ENCODE assay signal across 1 cellular context in the genomic region with DNA sequence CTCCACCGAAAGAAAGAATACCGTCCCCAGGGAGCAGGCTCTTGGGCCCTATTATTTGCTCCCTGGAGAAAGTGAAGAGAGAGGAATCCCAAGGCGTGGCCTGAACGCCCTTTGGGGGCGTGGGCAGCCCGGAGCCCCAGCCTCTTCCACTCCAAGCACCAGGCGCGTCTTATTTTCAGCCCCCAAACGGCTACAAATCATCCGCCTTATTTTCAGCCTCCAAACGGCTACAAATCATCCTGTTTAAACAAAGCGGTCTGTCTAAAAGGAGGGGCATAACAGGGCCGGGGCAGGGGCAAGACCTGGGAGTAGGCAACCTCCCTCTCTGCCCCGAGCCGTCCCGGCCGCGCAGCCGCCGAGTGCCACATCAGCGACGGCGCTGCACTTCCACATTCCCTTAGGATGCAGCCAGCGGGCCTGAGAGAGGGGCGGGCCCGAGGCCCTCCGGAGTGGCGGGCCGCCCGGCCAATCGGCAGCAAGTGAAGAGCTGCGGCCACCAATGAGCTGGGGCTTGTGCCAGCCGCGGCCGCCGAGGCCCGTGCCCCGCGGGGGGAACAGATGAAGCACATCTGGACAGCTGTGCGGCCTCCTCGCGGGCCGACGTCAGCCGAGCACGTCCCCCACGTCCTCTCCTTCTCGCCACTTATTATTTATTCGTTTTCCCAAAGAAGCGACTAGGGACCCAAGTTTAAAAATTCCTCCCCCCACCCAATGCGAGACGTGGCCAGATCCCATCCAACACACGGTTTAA.
A peak's percentile ranks its signal among the peaks of the same experiment; 100 is the strongest.
TF ChIP-seq lines count a peak whose summit lies in the region.

A gene with protein sequence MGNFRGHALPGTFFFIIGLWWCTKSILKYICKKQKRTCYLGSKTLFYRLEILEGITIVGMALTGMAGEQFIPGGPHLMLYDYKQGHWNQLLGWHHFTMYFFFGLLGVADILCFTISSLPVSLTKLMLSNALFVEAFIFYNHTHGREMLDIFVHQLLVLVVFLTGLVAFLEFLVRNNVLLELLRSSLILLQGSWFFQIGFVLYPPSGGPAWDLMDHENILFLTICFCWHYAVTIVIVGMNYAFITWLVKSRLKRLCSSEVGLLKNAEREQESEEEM (plus strand): TSS at position 561 of the 751 bp plus-strand sequence. CDS start 62,593 bp downstream, outside the sequence.

TF ChIP-seq in K562, 482 proteins besides CTCF, POLR2A, EP300 and RAD21 (continued from another document):
- TF ChIP-seq, protein P1, sequence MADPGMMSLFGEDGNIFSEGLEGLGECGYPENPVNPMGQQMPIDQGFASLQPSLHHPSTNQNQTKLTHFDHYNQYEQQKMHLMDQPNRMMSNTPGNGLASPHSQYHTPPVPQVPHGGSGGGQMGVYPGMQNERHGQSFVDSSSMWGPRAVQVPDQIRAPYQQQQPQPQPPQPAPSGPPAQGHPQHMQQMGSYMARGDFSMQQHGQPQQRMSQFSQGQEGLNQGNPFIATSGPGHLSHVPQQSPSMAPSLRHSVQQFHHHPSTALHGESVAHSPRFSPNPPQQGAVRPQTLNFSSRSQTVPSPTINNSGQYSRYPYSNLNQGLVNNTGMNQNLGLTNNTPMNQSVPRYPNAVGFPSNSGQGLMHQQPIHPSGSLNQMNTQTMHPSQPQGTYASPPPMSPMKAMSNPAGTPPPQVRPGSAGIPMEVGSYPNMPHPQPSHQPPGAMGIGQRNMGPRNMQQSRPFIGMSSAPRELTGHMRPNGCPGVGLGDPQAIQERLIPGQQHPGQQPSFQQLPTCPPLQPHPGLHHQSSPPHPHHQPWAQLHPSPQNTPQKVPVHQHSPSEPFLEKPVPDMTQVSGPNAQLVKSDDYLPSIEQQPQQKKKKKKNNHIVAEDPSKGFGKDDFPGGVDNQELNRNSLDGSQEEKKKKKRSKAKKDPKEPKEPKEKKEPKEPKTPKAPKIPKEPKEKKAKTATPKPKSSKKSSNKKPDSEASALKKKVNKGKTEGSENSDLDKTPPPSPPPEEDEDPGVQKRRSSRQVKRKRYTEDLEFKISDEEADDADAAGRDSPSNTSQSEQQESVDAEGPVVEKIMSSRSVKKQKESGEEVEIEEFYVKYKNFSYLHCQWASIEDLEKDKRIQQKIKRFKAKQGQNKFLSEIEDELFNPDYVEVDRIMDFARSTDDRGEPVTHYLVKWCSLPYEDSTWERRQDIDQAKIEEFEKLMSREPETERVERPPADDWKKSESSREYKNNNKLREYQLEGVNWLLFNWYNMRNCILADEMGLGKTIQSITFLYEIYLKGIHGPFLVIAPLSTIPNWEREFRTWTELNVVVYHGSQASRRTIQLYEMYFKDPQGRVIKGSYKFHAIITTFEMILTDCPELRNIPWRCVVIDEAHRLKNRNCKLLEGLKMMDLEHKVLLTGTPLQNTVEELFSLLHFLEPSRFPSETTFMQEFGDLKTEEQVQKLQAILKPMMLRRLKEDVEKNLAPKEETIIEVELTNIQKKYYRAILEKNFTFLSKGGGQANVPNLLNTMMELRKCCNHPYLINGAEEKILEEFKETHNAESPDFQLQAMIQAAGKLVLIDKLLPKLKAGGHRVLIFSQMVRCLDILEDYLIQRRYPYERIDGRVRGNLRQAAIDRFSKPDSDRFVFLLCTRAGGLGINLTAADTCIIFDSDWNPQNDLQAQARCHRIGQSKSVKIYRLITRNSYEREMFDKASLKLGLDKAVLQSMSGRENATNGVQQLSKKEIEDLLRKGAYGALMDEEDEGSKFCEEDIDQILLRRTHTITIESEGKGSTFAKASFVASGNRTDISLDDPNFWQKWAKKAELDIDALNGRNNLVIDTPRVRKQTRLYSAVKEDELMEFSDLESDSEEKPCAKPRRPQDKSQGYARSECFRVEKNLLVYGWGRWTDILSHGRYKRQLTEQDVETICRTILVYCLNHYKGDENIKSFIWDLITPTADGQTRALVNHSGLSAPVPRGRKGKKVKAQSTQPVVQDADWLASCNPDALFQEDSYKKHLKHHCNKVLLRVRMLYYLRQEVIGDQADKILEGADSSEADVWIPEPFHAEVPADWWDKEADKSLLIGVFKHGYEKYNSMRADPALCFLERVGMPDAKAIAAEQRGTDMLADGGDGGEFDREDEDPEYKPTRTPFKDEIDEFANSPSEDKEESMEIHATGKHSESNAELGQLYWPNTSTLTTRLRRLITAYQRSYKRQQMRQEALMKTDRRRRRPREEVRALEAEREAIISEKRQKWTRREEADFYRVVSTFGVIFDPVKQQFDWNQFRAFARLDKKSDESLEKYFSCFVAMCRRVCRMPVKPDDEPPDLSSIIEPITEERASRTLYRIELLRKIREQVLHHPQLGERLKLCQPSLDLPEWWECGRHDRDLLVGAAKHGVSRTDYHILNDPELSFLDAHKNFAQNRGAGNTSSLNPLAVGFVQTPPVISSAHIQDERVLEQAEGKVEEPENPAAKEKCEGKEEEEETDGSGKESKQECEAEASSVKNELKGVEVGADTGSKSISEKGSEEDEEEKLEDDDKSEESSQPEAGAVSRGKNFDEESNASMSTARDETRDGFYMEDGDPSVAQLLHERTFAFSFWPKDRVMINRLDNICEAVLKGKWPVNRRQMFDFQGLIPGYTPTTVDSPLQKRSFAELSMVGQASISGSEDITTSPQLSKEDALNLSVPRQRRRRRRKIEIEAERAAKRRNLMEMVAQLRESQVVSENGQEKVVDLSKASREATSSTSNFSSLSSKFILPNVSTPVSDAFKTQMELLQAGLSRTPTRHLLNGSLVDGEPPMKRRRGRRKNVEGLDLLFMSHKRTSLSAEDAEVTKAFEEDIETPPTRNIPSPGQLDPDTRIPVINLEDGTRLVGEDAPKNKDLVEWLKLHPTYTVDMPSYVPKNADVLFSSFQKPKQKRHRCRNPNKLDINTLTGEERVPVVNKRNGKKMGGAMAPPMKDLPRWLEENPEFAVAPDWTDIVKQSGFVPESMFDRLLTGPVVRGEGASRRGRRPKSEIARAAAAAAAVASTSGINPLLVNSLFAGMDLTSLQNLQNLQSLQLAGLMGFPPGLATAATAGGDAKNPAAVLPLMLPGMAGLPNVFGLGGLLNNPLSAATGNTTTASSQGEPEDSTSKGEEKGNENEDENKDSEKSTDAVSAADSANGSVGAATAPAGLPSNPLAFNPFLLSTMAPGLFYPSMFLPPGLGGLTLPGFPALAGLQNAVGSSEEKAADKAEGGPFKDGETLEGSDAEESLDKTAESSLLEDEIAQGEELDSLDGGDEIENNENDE (IDR thresholded peaks at IDR 0.05; ENCODE audit: low read depth, low read length), result no peak
- peak; percentile 100 for TF ChIP-seq NFYB (IDR thresholded peaks at IDR 0.05; ENCODE audit: extremely low read depth, insufficient read length)
- TF ChIP-seq MAZ (CRISPR knock-in tag; conservative IDR thresholded peaks at IDR 0.05 in 1 of 2, IDR thresholded peaks at IDR 0.05 in 1 of 2), result peak; percentile 27 to 61; a peak in 1 of 4 replicates
- no peak for TF ChIP-seq SRSF7 (optimal IDR thresholded peaks at IDR 0.05; ENCODE audit: low read depth, low read length)
- TF ChIP-seq SP1 (CRISPR knock-in tag; IDR thresholded peaks at IDR 0.05), result 0 out of 2 replicates have a peak, but pooled peaks have one; percentile 41
- no peak for TF ChIP-seq KHSRP (IDR thresholded peaks at IDR 0.05)
- TF ChIP-seq U2AF1 (optimal IDR thresholded peaks at IDR 0.05; ENCODE audit: low read depth, low read length), result no peak
- TF ChIP-seq KDM5B (IDR thresholded peaks at IDR 0.05; ENCODE audit: insufficient replicate concordance, low read depth, low read length), result peak; percentile 59
- TF ChIP-seq CREB1 (IDR thresholded peaks at IDR 0.05), result no peak
- TF ChIP-seq CREB1 (CRISPR knock-in tag; IDR thresholded peaks at IDR 0.05), result peak; percentile 22; the same call in 1 of the 2 replicates
- TF ChIP-seq L3MBTL2 (IDR thresholded peaks at IDR 0.05), result peak; percentile 53; the same call in 1 of the 2 replicates
- peak; percentile 100 for TF ChIP-seq RBM25 (IDR thresholded peaks at IDR 0.05; ENCODE audit: low read depth, low read length, severe bottlenecking)
- TF ChIP-seq FOS (IDR thresholded peaks at IDR 0.05; ENCODE audit: extremely low read depth, insufficient read length), result peak; percentile 97
- peak; percentile 45 for TF ChIP-seq EP400 (IDR thresholded peaks at IDR 0.05)
- TF ChIP-seq ELF1 (tag; IDR thresholded peaks at IDR 0.05), result no peak
- peak; percentile 60; the same call in 1 of the 2 replicates for TF ChIP-seq PHF8 (IDR thresholded peaks at IDR 0.05; ENCODE audit: borderline replicate concordance, low read length)
- no peak for TF ChIP-seq TAL1 (IDR thresholded peaks at IDR 0.05)
- TF ChIP-seq, protein P2, sequence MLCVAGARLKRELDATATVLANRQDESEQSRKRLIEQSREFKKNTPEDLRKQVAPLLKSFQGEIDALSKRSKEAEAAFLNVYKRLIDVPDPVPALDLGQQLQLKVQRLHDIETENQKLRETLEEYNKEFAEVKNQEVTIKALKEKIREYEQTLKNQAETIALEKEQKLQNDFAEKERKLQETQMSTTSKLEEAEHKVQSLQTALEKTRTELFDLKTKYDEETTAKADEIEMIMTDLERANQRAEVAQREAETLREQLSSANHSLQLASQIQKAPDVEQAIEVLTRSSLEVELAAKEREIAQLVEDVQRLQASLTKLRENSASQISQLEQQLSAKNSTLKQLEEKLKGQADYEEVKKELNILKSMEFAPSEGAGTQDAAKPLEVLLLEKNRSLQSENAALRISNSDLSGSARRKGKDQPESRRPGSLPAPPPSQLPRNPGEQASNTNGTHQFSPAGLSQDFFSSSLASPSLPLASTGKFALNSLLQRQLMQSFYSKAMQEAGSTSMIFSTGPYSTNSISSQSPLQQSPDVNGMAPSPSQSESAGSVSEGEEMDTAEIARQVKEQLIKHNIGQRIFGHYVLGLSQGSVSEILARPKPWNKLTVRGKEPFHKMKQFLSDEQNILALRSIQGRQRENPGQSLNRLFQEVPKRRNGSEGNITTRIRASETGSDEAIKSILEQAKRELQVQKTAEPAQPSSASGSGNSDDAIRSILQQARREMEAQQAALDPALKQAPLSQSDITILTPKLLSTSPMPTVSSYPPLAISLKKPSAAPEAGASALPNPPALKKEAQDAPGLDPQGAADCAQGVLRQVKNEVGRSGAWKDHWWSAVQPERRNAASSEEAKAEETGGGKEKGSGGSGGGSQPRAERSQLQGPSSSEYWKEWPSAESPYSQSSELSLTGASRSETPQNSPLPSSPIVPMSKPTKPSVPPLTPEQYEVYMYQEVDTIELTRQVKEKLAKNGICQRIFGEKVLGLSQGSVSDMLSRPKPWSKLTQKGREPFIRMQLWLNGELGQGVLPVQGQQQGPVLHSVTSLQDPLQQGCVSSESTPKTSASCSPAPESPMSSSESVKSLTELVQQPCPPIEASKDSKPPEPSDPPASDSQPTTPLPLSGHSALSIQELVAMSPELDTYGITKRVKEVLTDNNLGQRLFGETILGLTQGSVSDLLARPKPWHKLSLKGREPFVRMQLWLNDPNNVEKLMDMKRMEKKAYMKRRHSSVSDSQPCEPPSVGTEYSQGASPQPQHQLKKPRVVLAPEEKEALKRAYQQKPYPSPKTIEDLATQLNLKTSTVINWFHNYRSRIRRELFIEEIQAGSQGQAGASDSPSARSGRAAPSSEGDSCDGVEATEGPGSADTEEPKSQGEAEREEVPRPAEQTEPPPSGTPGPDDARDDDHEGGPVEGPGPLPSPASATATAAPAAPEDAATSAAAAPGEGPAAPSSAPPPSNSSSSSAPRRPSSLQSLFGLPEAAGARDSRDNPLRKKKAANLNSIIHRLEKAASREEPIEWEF (CRISPR knock-in tag; IDR thresholded peaks at IDR 0.05), result no peak
- TF ChIP-seq, protein P3, sequence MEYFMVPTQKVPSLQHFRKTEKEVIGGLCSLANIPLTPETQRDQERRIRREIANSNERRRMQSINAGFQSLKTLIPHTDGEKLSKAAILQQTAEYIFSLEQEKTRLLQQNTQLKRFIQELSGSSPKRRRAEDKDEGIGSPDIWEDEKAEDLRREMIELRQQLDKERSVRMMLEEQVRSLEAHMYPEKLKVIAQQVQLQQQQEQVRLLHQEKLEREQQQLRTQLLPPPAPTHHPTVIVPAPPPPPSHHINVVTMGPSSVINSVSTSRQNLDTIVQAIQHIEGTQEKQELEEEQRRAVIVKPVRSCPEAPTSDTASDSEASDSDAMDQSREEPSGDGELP (CRISPR knock-in tag; IDR thresholded peaks at IDR 0.05; ENCODE audit: borderline replicate concordance), result peak; percentile 89
- TF ChIP-seq CHD2 (IDR thresholded peaks at IDR 0.05; ENCODE audit: low read depth, low read length), result peak; percentile 85
- peak; percentile 85 for TF ChIP-seq BHLHE40 (IDR thresholded peaks at IDR 0.05; ENCODE audit: low read length)
- TF ChIP-seq, protein P4, sequence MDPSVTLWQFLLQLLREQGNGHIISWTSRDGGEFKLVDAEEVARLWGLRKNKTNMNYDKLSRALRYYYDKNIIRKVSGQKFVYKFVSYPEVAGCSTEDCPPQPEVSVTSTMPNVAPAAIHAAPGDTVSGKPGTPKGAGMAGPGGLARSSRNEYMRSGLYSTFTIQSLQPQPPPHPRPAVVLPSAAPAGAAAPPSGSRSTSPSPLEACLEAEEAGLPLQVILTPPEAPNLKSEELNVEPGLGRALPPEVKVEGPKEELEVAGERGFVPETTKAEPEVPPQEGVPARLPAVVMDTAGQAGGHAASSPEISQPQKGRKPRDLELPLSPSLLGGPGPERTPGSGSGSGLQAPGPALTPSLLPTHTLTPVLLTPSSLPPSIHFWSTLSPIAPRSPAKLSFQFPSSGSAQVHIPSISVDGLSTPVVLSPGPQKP (CRISPR knock-in tag; IDR thresholded peaks at IDR 0.05), result no peak
- peak; percentile 72; the same call in 1 of the 2 replicates for TF ChIP-seq SPI1 (IDR thresholded peaks at IDR 0.05; ENCODE audit: borderline replicate concordance, low read depth, low read length)
- TF ChIP-seq, protein P5, sequence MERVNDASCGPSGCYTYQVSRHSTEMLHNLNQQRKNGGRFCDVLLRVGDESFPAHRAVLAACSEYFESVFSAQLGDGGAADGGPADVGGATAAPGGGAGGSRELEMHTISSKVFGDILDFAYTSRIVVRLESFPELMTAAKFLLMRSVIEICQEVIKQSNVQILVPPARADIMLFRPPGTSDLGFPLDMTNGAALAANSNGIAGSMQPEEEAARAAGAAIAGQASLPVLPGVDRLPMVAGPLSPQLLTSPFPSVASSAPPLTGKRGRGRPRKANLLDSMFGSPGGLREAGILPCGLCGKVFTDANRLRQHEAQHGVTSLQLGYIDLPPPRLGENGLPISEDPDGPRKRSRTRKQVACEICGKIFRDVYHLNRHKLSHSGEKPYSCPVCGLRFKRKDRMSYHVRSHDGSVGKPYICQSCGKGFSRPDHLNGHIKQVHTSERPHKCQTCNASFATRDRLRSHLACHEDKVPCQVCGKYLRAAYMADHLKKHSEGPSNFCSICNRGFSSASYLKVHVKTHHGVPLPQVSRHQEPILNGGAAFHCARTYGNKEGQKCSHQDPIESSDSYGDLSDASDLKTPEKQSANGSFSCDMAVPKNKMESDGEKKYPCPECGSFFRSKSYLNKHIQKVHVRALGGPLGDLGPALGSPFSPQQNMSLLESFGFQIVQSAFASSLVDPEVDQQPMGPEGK (CRISPR knock-in tag; IDR thresholded peaks at IDR 0.05; ENCODE audit: borderline replicate concordance), result no peak
- no peak for TF ChIP-seq PPARD (CRISPR knock-in tag; IDR thresholded peaks at IDR 0.05)
- TF ChIP-seq MTA3 (IDR thresholded peaks at IDR 0.05; ENCODE audit: borderline replicate concordance), result peak; percentile 76; the same call in 1 of the 2 replicates
- 0 out of 2 replicates have a peak, but pooled peaks have one; percentile 9 for TF ChIP-seq SMAD4 (CRISPR knock-in tag; conservative IDR thresholded peaks at IDR 0.05)
